31 cellular contexts compared by ENCODE assay signal in genomic region chr19:15840833-15841232, GRCh38. TPM values are rescaled to one million over a fixed set of nuclear protein-coding genes. Genes with fewer than 3 reads are reported as not detected.
"Had no signal": no experiment of that assay in that cellular context is flagged by ENCODE, and none has a peak within 500 bp of the region (broad histone marks: within the 10 kb centered on the region; RNA-seq: fewer than 3 reads in every experiment).

No MANE protein-coding gene starts in this region.

- H3K36me3 Mint-ChIP-seq: T-cell had no signal

- DNase-seq: Kasumi-1; KBM-7; MV-4-11; NCI-H1092; NCI-H1105 treated with DMSO at 0.1 percent for 48 hours; NCI-H1417 treated with DMSO at 0.1 percent for 48 hours; NCI-H146; NCI-H187; NCI-H2029; NCI-H2081 treated with DMSO at 0.1 percent for 48 hours; NCI-H2171; NCI-H226; NCI-H446; NCI-H510A; NCI-H524 treated with DMSO at 0.1 percent for 48 hours; NCI-H69; NCI-H774; NK-92 treated with Interleukin-12 subunit alpha and Interleukin-12 subunit beta, amount 100 ng/mL, for 24 hours; PC-3; SHP77; SK-N-SH; SW 1271; T-cell had no signal

- H3K9ac ChIP-seq: SK-N-SH had no signal

- H3K4me2 ChIP-seq: SK-N-SH had no signal

- H3K27ac ChIP-seq: RWPE1 had no signal

- H3K27me3 Mint-ChIP-seq: T-cell had no signal

- ATAC-seq: Panc1, PC-3, T-cell had no signal

- H3K4me3 Mint-ChIP-seq: T-cell; T-helper 1 cell treated with Interleukin-12 subunit alpha and Interleukin-12 subunit beta and Interleukin-4 antibody, amounts not matched to agents 30 μg/mL and 1 μg/mL, for 36 hours had no signal

- H3K9me3 Mint-ChIP-seq: T-cell; T-helper 1 cell treated with Interleukin-12 subunit alpha and Interleukin-12 subunit beta and Interleukin-4 antibody, amounts not matched to agents 30 μg/mL and 1 μg/mL, for 36 hours had no signal

- H3K9me3 ChIP-seq: SK-N-SH had no signal

- H3K27ac Mint-ChIP-seq: IgD-negative memory B cell; T-helper 1 cell treated with Interleukin-12 subunit alpha and Interleukin-12 subunit beta and Interleukin-4 antibody, amounts not matched to agents 30 μg/mL and 1 μg/mL, for 36 hours had no signal

RNA-seq across cellular contexts. Expression of gene OR10H1, which starts 25.4 kb away (rescaled TPM):
- total RNA-seq: HT1080, MCF 10A, PC-3, SK-MEL-5 had no signal
- polyA plus RNA-seq: IgD-negative memory B cell, SK-N-SH had no signal

RNA-seq across cellular contexts. Expression of gene OR10H5, which starts 53.4 kb away (rescaled TPM):
- total RNA-seq: HT1080, MCF 10A, OCI-LY7, PC-3, SK-MEL-5, T-cell had no signal
- polyA plus RNA-seq: IgD-negative memory B cell, SK-N-SH had no signal

RNA-seq across cellular contexts. Expression of gene CYP4F2, which starts 57.0 kb away (rescaled TPM):
- total RNA-seq: OCI-LY7, PC-3, SK-MEL-5 had no signal
- polyA plus RNA-seq: IgD-negative memory B cell, SK-N-SH had no signal
